ENCODE assay signal across 21 cellular contexts in the genomic region with DNA sequence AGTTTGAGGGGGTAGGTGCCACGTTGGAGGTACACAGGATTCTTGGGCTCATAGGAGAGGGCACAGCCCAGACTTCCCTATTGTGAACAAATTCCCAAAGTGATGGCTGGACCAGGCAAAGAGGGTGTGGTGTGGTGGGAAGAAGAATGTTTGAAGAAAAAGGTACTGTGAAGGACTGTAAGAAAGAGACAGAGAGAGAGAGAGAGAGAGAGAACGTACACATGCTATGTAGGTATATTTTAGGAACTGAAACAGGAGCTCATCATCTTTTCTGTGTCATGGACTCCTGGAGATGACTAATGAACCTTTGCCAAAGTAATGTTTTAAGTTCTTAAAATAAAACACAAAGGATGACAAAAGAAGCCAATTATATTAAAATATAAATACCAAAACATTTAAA.
"Had no signal": no experiment of that assay in that cellular context is flagged by ENCODE, and none has a peak within 500 bp of the region (broad histone marks: within the 10 kb centered on the region; RNA-seq: fewer than 3 reads in every experiment).

No MANE protein-coding gene starts in this region.

- ATAC-seq: esophagus mucosa; gastrocnemius medialis; left cardiac atrium; left lung; naive thymus-derived CD4-positive, alpha-beta T cell; right lobe of liver had no signal

- DNase-seq: colonic mucosa; effector CD8-positive, alpha-beta T cell; endodermal cell; foreskin fibroblast; gastrocnemius medialis; head of caudate nucleus; kidney; left cardiac atrium; left lung; mammary epithelial cell; mesendoderm; midbrain; naive thymus-derived CD4-positive, alpha-beta T cell; right lobe of liver; small intestine; stimulated activated CD4-positive, alpha-beta T cell treated with anti-CD3 and anti-CD28 coated beads, Interleukin-12 subunit alpha, Interleukin-12 subunit beta, amount 100 ng/mL, for 4 hours; stimulated activated CD4-positive, alpha-beta T cell treated with anti-CD3 and anti-CD28 coated beads, Interleukin-1b, Interleukin-23, amount 100 ng/mL, for 48 hours; stimulated activated CD4-positive, alpha-beta T cell treated with anti-CD3 and anti-CD28 coated beads, Interleukin-4, amount 100 ng/mL, for 1 hour; stimulated activated CD8-positive, alpha-beta memory T cell treated with anti-CD3 and anti-CD28 coated beads, Interleukin-4, amount 100 ng/mL, for 48 hours; upper lobe of left lung had no signal
